Comparison of ENCODE assay signal across 20 cellular contexts in the genomic region with DNA sequence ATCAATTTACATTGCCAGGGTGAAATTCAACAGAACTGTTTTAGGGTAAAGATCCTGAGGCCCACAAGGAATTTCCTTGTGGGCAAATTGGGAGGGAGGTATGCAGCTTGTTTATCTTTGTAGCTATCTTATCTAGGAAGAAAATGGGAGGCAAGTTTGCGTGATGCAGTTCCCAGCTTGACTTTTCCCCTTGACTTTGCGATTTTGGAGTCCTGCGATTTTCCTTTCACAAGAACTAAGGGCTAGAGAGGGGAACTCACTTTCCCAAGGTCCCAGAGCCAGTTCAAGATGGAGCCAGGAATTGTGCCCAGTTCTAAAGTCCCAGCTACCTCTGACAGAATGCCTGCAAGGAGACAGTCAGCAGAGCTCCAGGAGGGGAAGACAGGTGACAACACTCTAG. TPM values are rescaled to one million over a fixed set of nuclear protein-coding genes. Genes with fewer than 3 reads are reported as not detected.
DNase-seq lines count a peak whose midpoint lies in the region; ATAC-seq and TF ChIP-seq lines count a peak whose summit lies in the region.
"Had no signal": no experiment of that assay in that cellular context is flagged by ENCODE, and none has a peak within 500 bp of the region (broad histone marks: within the 10 kb centered on the region; RNA-seq: fewer than 3 reads in every experiment).

No MANE protein-coding gene starts in this region.

- no peaks in the 10 kb centered on the region for H3K27me3 ChIP-seq in SK-N-SH (ENCODE audit: insufficient read depth)
- H3K27me3 ChIP-seq in fibroblast of lung (ENCODE audit: control insufficient read depth, insufficient read depth, low read length), result peaks cover 3% of the 10 kb centered on the region
- no peaks in the 10 kb centered on the region for H3K27me3 ChIP-seq in mesendoderm (ENCODE audit: insufficient read depth, low read length, poor library complexity)

- H2BK120ac ChIP-seq in mesendoderm (ENCODE audit: low read depth, low read length), result no peak overlapping the region

- no peak overlapping the region for H2BK15ac ChIP-seq in mesendoderm (replicated peaks; ENCODE audit: low read depth)

- ATAC-seq in SK-N-SH treated with all-trans-retinoic acid at 6 μM for 48 hours, result no peak
- ATAC-seq in HG03469 (IDR thresholded peaks at IDR 0.05; ENCODE audit: unreplicated experiment), result no peak
- no peak for ATAC-seq in HG03571 (IDR thresholded peaks at IDR 0.05; ENCODE audit: unreplicated experiment)
- ATAC-seq: HepG2 had no signal

- H3K18ac ChIP-seq in mesendoderm (ENCODE audit: low read length), result peak overlapping the region; percentile 11

- DNase-seq in SK-N-SH, result no peak
- DNase-seq in fibroblast of lung (ENCODE audit: low read depth in 2 of 2), result peak; percentile 48 to 56
- DNase-seq in mesendoderm, result peak; percentile 88
- no peak for DNase-seq in stimulated activated CD4-positive, alpha-beta T cell treated with anti-CD3 and anti-CD28 coated beads, Interleukin-4, amount 100 ng/mL, for 24 hours
- no peak for DNase-seq in NCI-H82 (lab: John Stamatoyannopoulos, UW)
- DNase-seq: CD8-positive, alpha-beta memory T cell; DMS53; EL; H7; KBM-7; NCI-H1092 treated with DMSO at 0.1 percent for 48 hours; NCI-H1436 treated with DMSO at 0.1 percent for 48 hours; NCI-H1930; NCI-H510A had no signal

- POLR2A ChIA-PET in SK-N-SH (lab: Yijun Ruan, JAX), result no interaction called here

- peak overlapping the region; percentile 77 for H3K4ac ChIP-seq in mesendoderm (ENCODE audit: low read depth, low read length)

- H3K4me2 ChIP-seq in SK-N-SH (no peak overlapping the region), fibroblast of lung (ENCODE audit: extremely low read depth, insufficient read depth, low read length) (no peak overlapping the region), mesendoderm (ENCODE audit: low read length) (no peak overlapping the region)

- H3K79me2 ChIP-seq in SK-N-SH (ENCODE audit: insufficient read depth) (no peaks in the 10 kb centered on the region), fibroblast of lung (ENCODE audit: control insufficient read depth, insufficient read depth, low read length) (no peaks in the 10 kb centered on the region), mesendoderm (ENCODE audit: control insufficient read depth, insufficient read depth, low read length) (no peaks in the 10 kb centered on the region)

- H3K9me3 ChIP-seq in SK-N-SH (no peaks in the 10 kb centered on the region), fibroblast of lung (ENCODE audit: control insufficient read depth, insufficient read depth, low read depth, low read length) (no peaks in the 10 kb centered on the region)

- no peaks in the 10 kb centered on the region for H3K79me1 ChIP-seq in mesendoderm (ENCODE audit: low read length)

- CTCF ChIA-PET in SK-N-SH (lab: Yijun Ruan, JAX), result interaction anchor here (1.1 to 7.8 kb wide), 3 partner anchors 9 to 107 kb away, joined by 4 to 108 read pairs (median 4); no protein-coding TSS in a partner anchor

- TF ChIP-seq CTCF in SK-N-SH (IDR thresholded peaks at IDR 0.05), result no peak
- no peak for TF ChIP-seq CTCF in fibroblast of lung (conservative IDR thresholded peaks at IDR 0.05 in 1 of 2, IDR thresholded peaks at IDR 0.05 in 1 of 2; ENCODE audit: low read depth in 1 of 2, low read length in 2 of 2)

- no peak overlapping the region for H4K5ac ChIP-seq in mesendoderm (ENCODE audit: low read length)

- H3K4me1 ChIP-seq in SK-N-SH (ENCODE audit: control insufficient read depth in 1 of 2, insufficient read depth in 2 of 2, low read depth in 1 of 2, low read length in 1 of 2) (peaks cover 0 to 6% of the 10 kb centered on the region in 2 experiments; a peak in 1 of 4 replicates), fibroblast of lung (ENCODE audit: control insufficient read depth, extremely low read depth, insufficient read depth, low read length) (no peaks in the 10 kb centered on the region), mesendoderm (ENCODE audit: control insufficient read depth, low read depth, low read length) (peaks cover 9% of the 10 kb centered on the region)

- 94% methylated on average over 3 of the region's 3 CpGs for WGBS in SK-N-SH (ENCODE audit: low lambda C conversion rate)
- no CpG with 5 or more reads among the region's 3 CpGs for WGBS in mesendoderm (ENCODE audit: extremely low coverage, insufficient coverage, low lambda C conversion rate)

- H3K36me3 ChIP-seq in SK-N-SH (replicated peaks in 1 of 2; ENCODE audit: control insufficient read depth in 1 of 2, insufficient read depth in 2 of 2, low read length in 1 of 2) (no peaks in the 10 kb centered on the region), fibroblast of lung (ENCODE audit: control insufficient read depth, insufficient read depth, low read length) (no peaks in the 10 kb centered on the region), mesendoderm (ENCODE audit: control insufficient read depth, insufficient read depth, low read length) (no peaks in the 10 kb centered on the region)

- H3K4me3 ChIP-seq in SK-N-SH (ENCODE audit: low read depth in 2 of 2, low read length in 1 of 2) (no peak overlapping the region), fibroblast of lung (replicated peaks in 1 of 4; ENCODE audit: control extremely low read depth in 1 of 4, insufficient read depth in 1 of 4, low read depth in 3 of 4, low read length in 4 of 4) (no peak overlapping the region), mesendoderm (ENCODE audit: low read length) (no peak overlapping the region)

- no peak overlapping the region for H4K8ac ChIP-seq in mesendoderm (ENCODE audit: low read depth, low read length)

- no peak overlapping the region for H2AFZ ChIP-seq in SK-N-SH (ENCODE audit: low read depth)
- no peak overlapping the region for H2AFZ ChIP-seq in fibroblast of lung (ENCODE audit: low read length)

- no peak for TF ChIP-seq RAD21 in SK-N-SH (IDR thresholded peaks at IDR 0.05; ENCODE audit: low read length)

- H3K27ac ChIP-seq in SK-N-SH (ENCODE audit: low read depth in 2 of 2, low read length in 1 of 2), result no peak overlapping the region
- H3K27ac ChIP-seq in fibroblast of lung (ENCODE audit: insufficient read depth, low read length), result no peak overlapping the region
- H3K27ac ChIP-seq in mesendoderm (ENCODE audit: low read depth, low read length), result peak overlapping the region; percentile 20
- H3K27ac ChIP-seq: 22Rv1, C4-2B had no signal

- H4K20me1 ChIP-seq in SK-N-SH (ENCODE audit: insufficient read depth) (no peaks in the 10 kb centered on the region), fibroblast of lung (ENCODE audit: control insufficient read depth, extremely low read depth, insufficient read depth, low read length) (no peaks in the 10 kb centered on the region)

- H3K9ac ChIP-seq in SK-N-SH (no peak overlapping the region), fibroblast of lung (ENCODE audit: insufficient read depth, low read length) (no peak overlapping the region), mesendoderm (ENCODE audit: low read length) (no peak overlapping the region)

- peak overlapping the region; percentile 84 for H3K56ac ChIP-seq in mesendoderm (ENCODE audit: low read length)

- no peak overlapping the region for H3K23ac ChIP-seq in mesendoderm (ENCODE audit: low read length)

- H3F3A ChIP-seq in SK-N-SH (replicated peaks; ENCODE audit: insufficient read depth), result no peaks in the 10 kb centered on the region

- TF ChIP-seq EP300 in SK-N-SH (IDR thresholded peaks at IDR 0.05; ENCODE audit: borderline replicate concordance in 1 of 2, low read depth in 1 of 2, low read length in 1 of 2), result no peak

- peak overlapping the region; percentile 12 for H2AK5ac ChIP-seq in mesendoderm (ENCODE audit: low read length)

- no peaks in the 10 kb centered on the region for H3K9me2 ChIP-seq in SK-N-SH

- peak overlapping the region; percentile 96 for H2BK5ac ChIP-seq in mesendoderm (ENCODE audit: low read length)

TF ChIP-seq in SK-N-SH, 30 proteins besides CTCF, POLR2A, EP300 and RAD21 (continues in another document):
- peak; percentile 15; the same call in 1 of the 2 replicates for TF ChIP-seq TCF12 (IDR thresholded peaks at IDR 0.05)

TF ChIP-seq in SK-N-SH treated with all-trans-retinoic acid at 6 μM for 48 hours, 23 proteins besides CTCF, POLR2A, EP300 and RAD21 (continues in another document):
- TF ChIP-seq BACH2 (CRISPR knock-in tag; IDR thresholded peaks at IDR 0.05; ENCODE audit: borderline replicate concordance), result no peak
- no peak for TF ChIP-seq SNAI2 (CRISPR knock-in tag; IDR thresholded peaks at IDR 0.05)
- no peak for TF ChIP-seq ARNTL (CRISPR knock-in tag; IDR thresholded peaks at IDR 0.05; ENCODE audit: borderline replicate concordance, low read depth)
- TF ChIP-seq ZNF8 (CRISPR knock-in tag; IDR thresholded peaks at IDR 0.05), result no peak
- TF ChIP-seq ESRRG (CRISPR knock-in tag; IDR thresholded peaks at IDR 0.05), result no peak
- no peak for TF ChIP-seq ZNF70 (CRISPR knock-in tag; IDR thresholded peaks at IDR 0.05)
- TF ChIP-seq PPARA (CRISPR knock-in tag; IDR thresholded peaks at IDR 0.05; ENCODE audit: borderline replicate concordance), result no peak
- no peak for TF ChIP-seq ZNF565 (CRISPR knock-in tag; conservative IDR thresholded peaks at IDR 0.05; ENCODE audit: low read depth)
- no peak for TF ChIP-seq TOX (CRISPR knock-in tag; IDR thresholded peaks at IDR 0.05; ENCODE audit: borderline replicate concordance)

RNA-seq across cellular contexts. Expression of gene RIBC2, which starts 30.7 kb away (rescaled TPM):
- not detected in 2 replicates for polyA plus RNA-seq in SK-N-SH (2012; rRNA removed)
- not detected in 2 replicates for polyA plus RNA-seq in SK-N-SH (2012; cell fraction: cytosol; rRNA removed)
- polyA plus RNA-seq in SK-N-SH (2012; cell fraction: nucleus; rRNA removed), result not detected in 2 replicates
- total RNA-seq in fibroblast of lung, result under 0.01 TPM in 1 of 2 replicates, not detected in the other
- 1.6 and 2.1 TPM in 2 replicates for polyA plus RNA-seq in fibroblast of lung
- polyA plus RNA-seq in fibroblast of lung (2012), result 0.69 and 1.3 TPM in 2 replicates
- polyA minus RNA-seq in fibroblast of lung (ENCODE audit: low replicate concordance), result 0.15 and 0.63 TPM in 2 replicates
- 0.94 TPM for polyA plus RNA-seq in mesendoderm (2013, experiment 1 of 2)
- 1.1 TPM for polyA plus RNA-seq in mesendoderm (2013, experiment 2 of 2)
- polyA plus RNA-seq: HepG2 had no signal

RNA-seq across cellular contexts. Expression of gene SMC1B, which starts 30.8 kb away (rescaled TPM):
- polyA plus RNA-seq in SK-N-SH (2012; rRNA removed) (not detected in 2 replicates), fibroblast of lung (0.01 TPM in 1 of 2 replicates, not detected in the other)
- not detected in 2 replicates for polyA plus RNA-seq in SK-N-SH (2012; cell fraction: cytosol; rRNA removed)
- not detected in 2 replicates for polyA plus RNA-seq in SK-N-SH (2012; cell fraction: nucleus; rRNA removed)
- total RNA-seq in fibroblast of lung, result not detected in 2 replicates
- polyA plus RNA-seq in fibroblast of lung (2012), result 0.07 TPM in 1 of 2 replicates, not detected in the other
- not detected in 2 replicates for polyA minus RNA-seq in fibroblast of lung (ENCODE audit: low replicate concordance)
- 0.03 TPM for polyA plus RNA-seq in mesendoderm (2013, experiment 1 of 2)
- polyA plus RNA-seq in mesendoderm (2013, experiment 2 of 2), result 0.06 TPM
- total RNA-seq: H7, HepG2 had no signal
- polyA plus RNA-seq: CD8-positive, alpha-beta memory T cell; HepG2 had no signal

RNA-seq across cellular contexts. Expression of gene FBLN1, which starts 58.5 kb away (rescaled TPM):
- polyA plus RNA-seq in SK-N-SH (2012; rRNA removed) (94.8 and 147 TPM in 2 replicates), fibroblast of lung (96.6 and 134 TPM in 2 replicates)
- polyA plus RNA-seq in SK-N-SH (2012; cell fraction: cytosol; rRNA removed), result 68.7 and 110 TPM in 2 replicates
- 83.2 and 89.7 TPM in 2 replicates for polyA plus RNA-seq in SK-N-SH (2012; cell fraction: nucleus; rRNA removed)
- 209 and 270 TPM in 2 replicates for total RNA-seq in fibroblast of lung
- 162 and 217 TPM in 2 replicates for polyA plus RNA-seq in fibroblast of lung (2012)
- 126 and 208 TPM in 2 replicates for polyA minus RNA-seq in fibroblast of lung (ENCODE audit: low replicate concordance)
- polyA plus RNA-seq in mesendoderm (2013, experiment 1 of 2), result 104 TPM
- 102 TPM for polyA plus RNA-seq in mesendoderm (2013, experiment 2 of 2)
- total RNA-seq: CD8-positive, alpha-beta memory T cell had no signal
- polyA plus RNA-seq: CD8-positive, alpha-beta memory T cell had no signal

Comparison
In these comparisons a context has a peak if more than half of its experiments do, and no peak if none do; other contexts are left out.
1. DNase-seq: peak in fibroblast of lung (2 of 2) and mesendoderm (single experiment); none in SK-N-SH (single experiment), stimulated activated CD4-positive, alpha-beta T cell treated with anti-CD3 and anti-CD28 coated beads, Interleukin-4, amount 100 ng/mL, for 24 hours (single experiment) and NCI-H82 (single experiment).